ENCODE assay signal across 25 cellular contexts in genomic region chr22:48743601-48744282, GRCh38.
A peak's percentile ranks its signal among the peaks of the same experiment; 100 is the strongest.
DNase-seq lines count a peak whose midpoint lies in the region; ATAC-seq and TF ChIP-seq lines count a peak whose summit lies in the region.
"Had no signal": no experiment of that assay in that cellular context is flagged by ENCODE, and none has a peak within 500 bp of the region (broad histone marks: within the 10 kb centered on the region; RNA-seq: fewer than 3 reads in every experiment).

No MANE protein-coding gene starts in this region.

- intact Hi-C loops in esophagus muscularis mucosa (cut with DNase I): no loop called here

- TF ChIP-seq EP300 in esophagus muscularis mucosa (IDR thresholded peaks at IDR 0.05): no peak

- H3K36me3 Mint-ChIP-seq in osteocyte (ENCODE audit: unreplicated experiment): no peaks in the 10 kb centered on the region
- H3K36me3 Mint-ChIP-seq: activated naive CD8-positive, alpha-beta T cell; CD4-positive, alpha-beta memory T cell; naive thymus-derived CD4-positive, alpha-beta T cell; stimulated activated memory B cell treated with anti-CD40 and anti-IgM and Interleukin-4, amounts not matched to agents 10 μg/mL and 1 μg/mL and 100 μg/mL, for 72 hours had no signal

- H3K27ac ChIP-seq in esophagus muscularis mucosa (replicated peaks in 1 of 4): no peak overlapping the region
- H3K27ac ChIP-seq: RWPE1, thoracic aorta, VCaP had no signal

- H3K27me3 ChIP-seq in esophagus muscularis mucosa: peaks cover 0 to 7% (median 0%) of the 10 kb centered on the region in 4 donors

- in situ Hi-C loops in GM13977 (cut with MboI; ENCODE audit: low pct_unique_long_range_greater_than_20kb, low sequenced_read_pairs, unreplicated experiment): no loop called here

- WGBS in esophagus muscularis mucosa: 77% methylated on average over 32 of the region's 32 CpGs

- no peak overlapping the region for H3K4me3 ChIP-seq in esophagus muscularis mucosa
- H3K4me3 ChIP-seq: thoracic aorta had no signal

- DNase-seq in D341Med (ENCODE audit: low spot score) (peak; percentile 9), GM13977 (ENCODE audit: low spot score) (peak; percentile 5), esophagus muscularis mucosa (ENCODE audit: extremely low spot score) (peak; percentile 85), osteocyte (ENCODE audit: extremely low spot score, unreplicated experiment) (peak; percentile 81), HuH-7 (ENCODE audit: low spot score) (no peak)
- DNase-seq: activated CD8-positive, alpha-beta T cell treated with anti-CD3 and anti-CD28 coated beads for 36 hours; activated T-cell treated with anti-CD3 and anti-CD28 coated beads, Interleukin-2, amount 50 U/mL, for 72 hours; CD4-positive, alpha-beta memory T cell; DMS53; HFFc6; KBM-7; MM.1S; NCI-H1436; NCI-H526 treated with DMSO at 0.1 percent for 48 hours; stimulated activated CD4-positive, alpha-beta T cell treated with anti-CD3 and anti-CD28 coated beads, Interleukin-2, amount 100 ng/mL, for 24 hours had no signal

- no peaks in the 10 kb centered on the region for H3K4me1 ChIP-seq in esophagus muscularis mucosa

- TF ChIP-seq CTCF in GM13977 (IDR thresholded peaks at IDR 0.05; ENCODE audit: extremely low read depth, insufficient read depth, missing control alignments) (no peak), esophagus muscularis mucosa (IDR thresholded peaks at IDR 0.05) (no peak), osteocyte (IDR thresholded peaks at IDR 0.05) (no peak)

- no peaks in the 10 kb centered on the region for H3K36me3 ChIP-seq in esophagus muscularis mucosa
- H3K36me3 ChIP-seq: thoracic aorta had no signal

- H3K27me3 Mint-ChIP-seq in osteocyte (ENCODE audit: unreplicated experiment): no peaks in the 10 kb centered on the region
- H3K27me3 Mint-ChIP-seq: activated CD8-positive, alpha-beta T cell treated with anti-CD3 and anti-CD28 coated beads for 36 hours; activated naive CD8-positive, alpha-beta T cell; CD4-positive, alpha-beta memory T cell; naive thymus-derived CD4-positive, alpha-beta T cell; stimulated activated memory B cell treated with anti-CD40 and anti-IgM and Interleukin-4, amounts not matched to agents 10 μg/mL and 1 μg/mL and 100 μg/mL, for 72 hours had no signal

- no peak for ATAC-seq in GM18861 (IDR thresholded peaks at IDR 0.05; ENCODE audit: unreplicated experiment)
- ATAC-seq in HG03469 (IDR thresholded peaks at IDR 0.05; ENCODE audit: unreplicated experiment): no peak
- no peak for ATAC-seq in GM19395 (IDR thresholded peaks at IDR 0.05; ENCODE audit: unreplicated experiment)
- ATAC-seq: activated CD8-positive, alpha-beta T cell treated with anti-CD3 and anti-CD28 coated beads for 36 hours; activated T-cell treated with anti-CD3 and anti-CD28 coated beads, Interleukin-2, amount 50 U/mL, for 72 hours; naive thymus-derived CD4-positive, alpha-beta T cell; stimulated activated memory B cell treated with anti-CD40 and anti-IgM and Interleukin-4, amounts not matched to agents 10 μg/mL and 1 μg/mL and 100 μg/mL, for 72 hours had no signal

- no peak overlapping the region for H3K27ac Mint-ChIP-seq in osteocyte (ENCODE audit: unreplicated experiment)
- H3K27ac Mint-ChIP-seq: activated CD8-positive, alpha-beta T cell treated with anti-CD3 and anti-CD28 coated beads for 36 hours; activated naive CD8-positive, alpha-beta T cell; activated T-cell treated with anti-CD3 and anti-CD28 coated beads, Interleukin-2, amount 50 U/mL, for 72 hours; CD4-positive, alpha-beta memory T cell; HFFc6; naive thymus-derived CD4-positive, alpha-beta T cell; stimulated activated memory B cell treated with anti-CD40 and anti-IgM and Interleukin-4, amounts not matched to agents 10 μg/mL and 1 μg/mL and 100 μg/mL, for 72 hours; T-helper 2 cell treated with Interferon-gamma antibody and Interleukin-4, amounts not matched to agents 5 μg/mL and 100 μg/mL, for 36 hours had no signal

- no peak overlapping the region for H3K4me3 Mint-ChIP-seq in osteocyte (ENCODE audit: unreplicated experiment)
- H3K4me3 Mint-ChIP-seq: activated CD8-positive, alpha-beta T cell treated with anti-CD3 and anti-CD28 coated beads for 36 hours; activated naive CD8-positive, alpha-beta T cell; activated T-cell treated with anti-CD3 and anti-CD28 coated beads, Interleukin-2, amount 50 U/mL, for 72 hours; CD4-positive, alpha-beta memory T cell; HFFc6; naive thymus-derived CD4-positive, alpha-beta T cell; stimulated activated memory B cell treated with anti-CD40 and anti-IgM and Interleukin-4, amounts not matched to agents 10 μg/mL and 1 μg/mL and 100 μg/mL, for 72 hours; T-helper 2 cell treated with Interferon-gamma antibody and Interleukin-4, amounts not matched to agents 5 μg/mL and 100 μg/mL, for 36 hours had no signal

- no peaks in the 10 kb centered on the region for H3K9me3 Mint-ChIP-seq in osteocyte (ENCODE audit: unreplicated experiment)
- H3K9me3 Mint-ChIP-seq: activated CD8-positive, alpha-beta T cell treated with anti-CD3 and anti-CD28 coated beads for 36 hours; activated T-cell treated with anti-CD3 and anti-CD28 coated beads, Interleukin-2, amount 50 U/mL, for 72 hours; T-helper 2 cell treated with Interferon-gamma antibody and Interleukin-4, amounts not matched to agents 5 μg/mL and 100 μg/mL, for 36 hours had no signal

- no peaks in the 10 kb centered on the region for H3K4me1 Mint-ChIP-seq in osteocyte (ENCODE audit: unreplicated experiment)
- H3K4me1 Mint-ChIP-seq: naive thymus-derived CD4-positive, alpha-beta T cell; stimulated activated memory B cell treated with anti-CD40 and anti-IgM and Interleukin-4, amounts not matched to agents 10 μg/mL and 1 μg/mL and 100 μg/mL, for 72 hours had no signal

- no peak for TF ChIP-seq POLR2A in esophagus muscularis mucosa (IDR thresholded peaks at IDR 0.05; ENCODE audit: low read depth)

- H3K9me3 ChIP-seq in esophagus muscularis mucosa: no peaks in the 10 kb centered on the region
- H3K9me3 ChIP-seq: thoracic aorta had no signal
